Comparison of ENCODE assay signal across 9 cellular contexts in the genomic region with DNA sequence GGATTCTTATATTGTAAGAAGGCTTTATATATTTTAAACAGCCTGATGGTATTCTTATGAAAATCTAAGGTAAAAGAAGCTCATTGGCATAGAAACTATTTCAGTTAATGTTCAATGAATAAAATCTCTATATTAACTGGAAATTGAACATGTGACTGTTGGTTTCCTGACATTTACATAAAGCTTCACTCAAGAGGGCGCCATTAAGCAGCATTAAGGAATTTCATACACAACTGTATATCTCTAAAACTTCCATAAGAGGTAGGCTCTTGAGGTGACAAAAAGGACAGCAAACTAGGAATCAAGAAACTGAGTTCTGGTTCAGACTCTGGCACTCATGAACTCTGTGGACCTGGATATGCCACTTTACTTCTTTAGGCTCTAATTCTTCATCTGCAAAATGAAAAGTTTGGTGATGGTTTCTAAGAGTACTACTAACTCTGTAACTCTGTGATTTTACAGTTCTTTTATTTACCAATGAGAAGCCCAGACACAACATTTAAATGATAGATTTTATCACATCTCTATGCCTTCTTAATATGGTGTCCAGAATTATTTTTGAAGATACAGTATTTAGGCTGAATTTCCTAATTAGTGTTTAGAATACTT.
DNase-seq lines count a peak whose midpoint lies in the region; ATAC-seq and TF ChIP-seq lines count a peak whose summit lies in the region.
"Had no signal": no experiment of that assay in that cellular context is flagged by ENCODE, and none has a peak within 500 bp of the region (broad histone marks: within the 10 kb centered on the region; RNA-seq: fewer than 3 reads in every experiment).

No MANE protein-coding gene starts in this region.

- ATAC-seq in SK-N-SH treated with all-trans-retinoic acid at 6 μM for 48 hours (peak; percentile 88), left colon (peak; percentile 72), GM19463 (IDR thresholded peaks at IDR 0.05; ENCODE audit: unreplicated experiment) (no peak)

- in situ Hi-C loops in Caki2 (cut with HindIII; ENCODE audit: low pct_unique_long_range_greater_than_20kb, low sequenced_read_pairs) = no loop called here

- peak; percentile 71 for TF ChIP-seq CTCF in LNCAP (IDR thresholded peaks at IDR 0.05)

- intact Hi-C loops in left colon (cut with DNase I, micrococcal nuclease) = no loop called here

- DNase-seq in Caki2 (ENCODE audit: low read depth) = peak; percentile 44
- no peak for DNase-seq in left colon
- DNase-seq in stimulated activated CD4-positive, alpha-beta T cell treated with anti-CD3 and anti-CD28 coated beads, Interleukin-12 subunit alpha, Interleukin-12 subunit beta, amount 100 ng/mL, for 4 hours = no peak
- no peak for DNase-seq in NCI-H187 treated with DMSO at 0.1 percent for 48 hours (lab: John Stamatoyannopoulos, UW)
- no peak for DNase-seq in NCI-H1048 (lab: John Stamatoyannopoulos, UW)
- DNase-seq: activated CD4-positive, CD25-positive, alpha-beta regulatory T cell treated with anti-CD3 and anti-CD28 coated beads, Interleukin-2, amount 50 U/mL, for 72 hours had no signal

TF ChIP-seq in SK-N-SH treated with all-trans-retinoic acid at 6 μM for 48 hours, 23 proteins besides CTCF, POLR2A, EP300 and RAD21:
- TF ChIP-seq, protein P1, sequence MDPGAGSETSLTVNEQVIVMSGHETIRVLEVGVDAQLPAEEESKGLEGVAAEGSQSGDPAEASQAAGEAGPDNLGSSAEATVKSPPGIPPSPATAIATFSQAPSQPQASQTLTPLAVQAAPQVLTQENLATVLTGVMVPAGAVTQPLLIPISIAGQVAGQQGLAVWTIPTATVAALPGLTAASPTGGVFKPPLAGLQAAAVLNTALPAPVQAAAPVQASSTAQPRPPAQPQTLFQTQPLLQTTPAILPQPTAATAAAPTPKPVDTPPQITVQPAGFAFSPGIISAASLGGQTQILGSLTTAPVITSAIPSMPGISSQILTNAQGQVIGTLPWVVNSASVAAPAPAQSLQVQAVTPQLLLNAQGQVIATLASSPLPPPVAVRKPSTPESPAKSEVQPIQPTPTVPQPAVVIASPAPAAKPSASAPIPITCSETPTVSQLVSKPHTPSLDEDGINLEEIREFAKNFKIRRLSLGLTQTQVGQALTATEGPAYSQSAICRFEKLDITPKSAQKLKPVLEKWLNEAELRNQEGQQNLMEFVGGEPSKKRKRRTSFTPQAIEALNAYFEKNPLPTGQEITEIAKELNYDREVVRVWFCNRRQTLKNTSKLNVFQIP (CRISPR knock-in tag; IDR thresholded peaks at IDR 0.05; ENCODE audit: borderline replicate concordance, low read depth) = no peak
- no peak for TF ChIP-seq GLIS3 (CRISPR knock-in tag; IDR thresholded peaks at IDR 0.05)
- no peak for TF ChIP-seq ZNF565 (CRISPR knock-in tag; conservative IDR thresholded peaks at IDR 0.05; ENCODE audit: low read depth)
- TF ChIP-seq TCF4 (CRISPR knock-in tag; IDR thresholded peaks at IDR 0.05; ENCODE audit: borderline replicate concordance) = no peak
- TF ChIP-seq ZNF8 (CRISPR knock-in tag; IDR thresholded peaks at IDR 0.05) = no peak
- TF ChIP-seq CSDC2 (CRISPR knock-in tag; IDR thresholded peaks at IDR 0.05) = no peak
- no peak for TF ChIP-seq ZC3H10 (CRISPR knock-in tag; IDR thresholded peaks at IDR 0.05)
- TF ChIP-seq ZFP3 (CRISPR knock-in tag; IDR thresholded peaks at IDR 0.05) = no peak
- TF ChIP-seq ESRRG (CRISPR knock-in tag; IDR thresholded peaks at IDR 0.05) = no peak
- no peak for TF ChIP-seq ARNTL (CRISPR knock-in tag; IDR thresholded peaks at IDR 0.05; ENCODE audit: borderline replicate concordance, low read depth)
- TF ChIP-seq CREB5 (CRISPR knock-in tag; IDR thresholded peaks at IDR 0.05; ENCODE audit: low read depth) = no peak
